In the genomic region with DNA sequence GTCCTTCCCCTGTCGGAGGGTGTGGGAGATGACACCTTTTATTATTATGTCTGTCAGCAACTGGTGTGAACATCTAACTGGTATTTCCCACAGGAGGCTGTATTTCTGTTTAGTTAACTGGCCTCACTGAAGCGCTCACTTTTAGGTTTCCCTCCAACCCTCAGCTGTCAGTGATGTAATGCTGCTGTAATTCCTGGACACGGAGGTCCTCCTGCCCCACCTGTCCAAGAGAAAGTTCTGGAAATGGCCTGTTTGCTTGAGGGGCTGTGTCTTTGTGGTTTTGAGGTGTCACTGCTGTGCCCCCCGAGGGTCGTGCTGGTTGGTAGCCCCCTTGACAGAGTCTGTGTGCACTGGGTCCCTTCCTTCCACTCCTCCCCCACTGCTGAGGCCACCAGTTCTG, we compare ENCODE assay signal across 1 cellular context.
TF ChIP-seq lines count a peak whose summit lies in the region.

No MANE protein-coding gene starts in this region.

TF ChIP-seq in H1, 55 proteins besides CTCF, POLR2A, EP300 and RAD21 (continued from another document):
- no peak for TF ChIP-seq NANOG (IDR thresholded peaks at IDR 0.05; ENCODE audit: insufficient read depth, low read depth, low read length, poor library complexity, severe bottlenecking)
- TF ChIP-seq SRF (IDR thresholded peaks at IDR 0.05; ENCODE audit: low read depth, low read length): no peak
- no peak for TF ChIP-seq SP4 (IDR thresholded peaks at IDR 0.05; ENCODE audit: low read length)
